ENCODE assay signal across 13 cellular contexts in genomic region chr4:153577053-153577452, GRCh38.
DNase-seq lines count a peak whose midpoint lies in the region; ATAC-seq and TF ChIP-seq lines count a peak whose summit lies in the region.
"Had no signal": no experiment of that assay in that cellular context is flagged by ENCODE, and none has a peak within 500 bp of the region (broad histone marks: within the 10 kb centered on the region; RNA-seq: fewer than 3 reads in every experiment).

No MANE protein-coding gene starts in this region.

- ATAC-seq in activated B cell treated with CpG ODN at 0.5 μM for 24 hours (ENCODE audit: low read depth) = no peak
- no peak for ATAC-seq in naive thymus-derived CD4-positive, alpha-beta T cell
- ATAC-seq: HCT116, sciatic nerve had no signal

- no peaks in the 10 kb centered on the region for H3K9me3 ChIP-seq in naive thymus-derived CD4-positive, alpha-beta T cell (ENCODE audit: control insufficient read depth in 2 of 3, low read length in 3 of 3)

- TF ChIP-seq POLR2A in erythroblast (IDR thresholded peaks at IDR 0.05; ENCODE audit: low read length) = no peak

- peaks cover 0 to 8% (median 0%) of the 10 kb centered on the region in 3 experiments for H3K36me3 ChIP-seq in naive thymus-derived CD4-positive, alpha-beta T cell (ENCODE audit: control insufficient read depth in 2 of 3, insufficient read depth in 3 of 3, low read length in 3 of 3)

- H3K4me1 Mint-ChIP-seq in activated B cell treated with CpG ODN at 0.5 μM for 24 hours = peaks cover 76% of the 10 kb centered on the region
- H3K4me1 Mint-ChIP-seq in naive thymus-derived CD4-positive, alpha-beta T cell = peaks cover 37 to 74% (median 64%) of the 10 kb centered on the region in 7 donors

- H3K27ac Mint-ChIP-seq in activated B cell treated with CpG ODN at 0.5 μM for 24 hours = peak overlapping the region; percentile 13
- peak overlapping the region in 7 of 9 donors; percentile 41 to 90 (median 58) for H3K27ac Mint-ChIP-seq in naive thymus-derived CD4-positive, alpha-beta T cell
- H3K27ac Mint-ChIP-seq: activated CD4-positive, alpha-beta memory T cell treated with anti-CD3 and anti-CD28 coated beads, Interleukin-2, amount 10 ng/mL, durations not matched to agents 7 days and 5 days had no signal

- CTCF ChIA-PET in activated B cell treated with CpG ODN at 0.5 μM for 24 hours (lab: Charles Lee) = interaction anchor here (0.9 to 1.9 kb wide), 2 partner anchors 138 to 144 kb away, joined by 3 to 11 read pairs; no protein-coding TSS in a partner anchor
- CTCF ChIA-PET in naive thymus-derived CD4-positive, alpha-beta T cell (lab: Charles Lee) = interaction anchor here (0.6 to 2.1 kb wide), 5 partner anchors 83 to 259 kb away, joined by 3 to 6 read pairs (median 4); partner anchors contain the start of gene MND1

- no peak overlapping the region for H3K4me3 ChIP-seq in naive thymus-derived CD4-positive, alpha-beta T cell (ENCODE audit: low read length)

- peaks cover 48% of the 10 kb centered on the region for H3K36me3 Mint-ChIP-seq in activated B cell treated with CpG ODN at 0.5 μM for 24 hours (ENCODE audit: low read depth)
- H3K36me3 Mint-ChIP-seq in naive thymus-derived CD4-positive, alpha-beta T cell = peaks cover 8 to 27% (median 11%) of the 10 kb centered on the region in 5 donors

- intact Hi-C loops in activated B cell treated with CpG ODN at 0.5 μM for 24 hours (cut with micrococcal nuclease) = loop anchor here (10.0 kb wide), 1 partner anchor 352 kb away; no protein-coding TSS in a partner anchor
- intact Hi-C loops in naive thymus-derived CD4-positive, alpha-beta T cell (cut with micrococcal nuclease) = loop anchor here in 1 of 2 donors (1.0 kb wide), 1 partner anchor 8 kb away; no protein-coding TSS in a partner anchor

- peak; percentile 34 for DNase-seq in NCI-H345 (lab: John Stamatoyannopoulos, UW)
- DNase-seq in NCI-H345 treated with DMSO at 0.1 percent for 48 hours (lab: John Stamatoyannopoulos, UW; ENCODE audit: unreplicated experiment) = no peak
- peak; percentile 91 for DNase-seq in DMS79 treated with DMSO at 0.1 percent for 48 hours (lab: John Stamatoyannopoulos, UW)
- DNase-seq in activated B cell treated with CpG ODN at 0.5 μM for 24 hours = no peak
- peak in 1 of 9 donors; percentile 7 for DNase-seq in naive thymus-derived CD4-positive, alpha-beta T cell
- no peak for DNase-seq in erythroblast (lab: John Stamatoyannopoulos, UW)
- no peak for DNase-seq in stimulated activated naive CD4-positive, alpha-beta T cell treated with Interleukin-2 at 50 U/mL for 16 hours (lab: John Stamatoyannopoulos, UW)
- DNase-seq in NCI-H1048 (lab: John Stamatoyannopoulos, UW) = no peak
- DNase-seq: activated CD4-positive, alpha-beta memory T cell treated with anti-CD3 and anti-CD28 coated beads, Interleukin-2, amount 10 ng/mL, durations not matched to agents 7 days and 5 days; activated naive CD4-positive, alpha-beta T cell treated with anti-CD3 and anti-CD28 coated beads for 36 hours; effector memory CD4-positive, alpha-beta T cell had no signal

- H3K4me1 ChIP-seq in naive thymus-derived CD4-positive, alpha-beta T cell (ENCODE audit: control insufficient read depth in 2 of 2, insufficient read depth in 2 of 2, low read length in 2 of 2) = peaks cover 12 to 24% of the 10 kb centered on the region in 2 donors

- no peak for TF ChIP-seq CTCF in activated B cell treated with CpG ODN at 0.5 μM for 24 hours (IDR thresholded peaks at IDR 0.05)

- H3K27ac ChIP-seq in naive thymus-derived CD4-positive, alpha-beta T cell (ENCODE audit: low read depth, low read length) = no peak overlapping the region

- no peaks in the 10 kb centered on the region for H3K27me3 ChIP-seq in naive thymus-derived CD4-positive, alpha-beta T cell (ENCODE audit: control insufficient read depth in 2 of 2, insufficient read depth in 2 of 2, low read length in 2 of 2)

- no peaks in the 10 kb centered on the region for H3K9me3 Mint-ChIP-seq in activated B cell treated with CpG ODN at 0.5 μM for 24 hours
- no peaks in the 10 kb centered on the region for H3K9me3 Mint-ChIP-seq in naive thymus-derived CD4-positive, alpha-beta T cell
- H3K9me3 Mint-ChIP-seq: activated CD4-positive, alpha-beta memory T cell treated with anti-CD3 and anti-CD28 coated beads, Interleukin-2, amount 10 ng/mL, durations not matched to agents 7 days and 5 days; activated naive CD4-positive, alpha-beta T cell treated with anti-CD3 and anti-CD28 coated beads for 36 hours had no signal

- no peaks in the 10 kb centered on the region for H3K27me3 Mint-ChIP-seq in activated B cell treated with CpG ODN at 0.5 μM for 24 hours
- no peaks in the 10 kb centered on the region for H3K27me3 Mint-ChIP-seq in naive thymus-derived CD4-positive, alpha-beta T cell
- H3K27me3 Mint-ChIP-seq: activated CD4-positive, alpha-beta memory T cell treated with anti-CD3 and anti-CD28 coated beads, Interleukin-2, amount 10 ng/mL, durations not matched to agents 7 days and 5 days had no signal

- POLR2A ChIA-PET in activated B cell treated with CpG ODN at 0.5 μM for 24 hours (lab: Charles Lee) = interaction anchor here (0.7 to 1.2 kb wide), 2 partner anchors 54 to 110 kb away, joined by 5 to 6 read pairs; no protein-coding TSS in a partner anchor
- POLR2A ChIA-PET in naive thymus-derived CD4-positive, alpha-beta T cell (lab: Charles Lee) = interaction anchor here (2.6 kb wide), 1 partner anchor 109 kb away, joined by 6 read pairs; no protein-coding TSS in a partner anchor

- H3K4me3 Mint-ChIP-seq in activated B cell treated with CpG ODN at 0.5 μM for 24 hours = no peak overlapping the region
- H3K4me3 Mint-ChIP-seq in naive thymus-derived CD4-positive, alpha-beta T cell = peak overlapping the region in 3 of 10 donors; percentile 4 to 42 (median 24)
- H3K4me3 Mint-ChIP-seq: activated CD4-positive, alpha-beta memory T cell treated with anti-CD3 and anti-CD28 coated beads, Interleukin-2, amount 10 ng/mL, durations not matched to agents 7 days and 5 days; activated naive CD4-positive, alpha-beta T cell treated with anti-CD3 and anti-CD28 coated beads for 36 hours had no signal

Comparison
In these comparisons a context has a peak if more than half of its experiments do, and no peak if none do; other contexts are left out.
1. DNase-seq: peak in NCI-H345 (single experiment) and DMS79 treated with DMSO at 0.1 percent for 48 hours (single experiment); none in NCI-H345 treated with DMSO at 0.1 percent for 48 hours (single experiment), activated B cell treated with CpG ODN at 0.5 μM for 24 hours (single experiment), erythroblast (0 of 2), stimulated activated naive CD4-positive, alpha-beta T cell treated with Interleukin-2 at 50 U/mL for 16 hours (single experiment) and NCI-H1048 (single experiment).